Comparison of ENCODE assay signal across 1 cellular context in genomic region chr18:48166336-48166875, GRCh38.
TF ChIP-seq lines count a peak whose summit lies in the region.

No MANE protein-coding gene starts in this region.

TF ChIP-seq in H1, 55 proteins besides CTCF, POLR2A, EP300 and RAD21:
- TF ChIP-seq GABPA (IDR thresholded peaks at IDR 0.05; ENCODE audit: borderline replicate concordance, insufficient read depth, low read length) (no peak), SIRT6 (IDR thresholded peaks at IDR 0.05; ENCODE audit: low read length) (no peak), CBX5 (IDR thresholded peaks at IDR 0.05; ENCODE audit: low read depth, low read length) (no peak), FOSL1 (IDR thresholded peaks at IDR 0.05; ENCODE audit: insufficient read depth, low read depth, low read length) (no peak)
